8 cellular contexts compared by ENCODE assay signal in the genomic region with DNA sequence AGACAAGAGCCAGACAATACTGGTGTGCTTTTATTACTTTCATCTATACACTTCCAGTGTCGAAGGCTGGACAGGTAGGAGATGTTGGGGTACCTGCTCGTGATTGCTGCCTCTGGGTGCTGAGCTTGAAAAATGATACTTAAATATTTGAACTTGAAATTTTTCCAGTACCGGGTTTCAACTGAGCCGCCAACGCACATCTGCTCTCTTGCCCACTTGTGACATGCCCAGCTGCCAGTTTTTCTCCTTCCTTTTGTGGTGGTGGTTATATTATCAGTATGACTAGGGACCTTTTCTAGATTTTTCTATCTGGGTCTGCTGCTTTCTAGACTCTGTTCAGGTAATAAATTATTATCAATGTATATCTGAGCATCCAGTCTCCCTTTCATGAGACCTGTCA. TPM values are rescaled to one million over a fixed set of nuclear protein-coding genes. Genes with fewer than 3 reads are reported as not detected.
DNase-seq lines count a peak whose midpoint lies in the region; ATAC-seq, FAIRE-seq and TF ChIP-seq lines count a peak whose summit lies in the region.

No MANE protein-coding gene starts in this region.

- TF ChIP-seq CTCF in bronchial epithelial cell (IDR thresholded peaks at IDR 0.05; ENCODE audit: insufficient read depth, low read length, severe bottlenecking) (no peak), osteoblast (IDR thresholded peaks at IDR 0.05; ENCODE audit: extremely low read depth, low read depth, low read length) (no peak), D721Med (IDR thresholded peaks at IDR 0.05; ENCODE audit: insufficient read depth, missing control alignments) (no peak)

- H3K27me3 Mint-ChIP-seq in CD4-positive, alpha-beta memory T cell, result no peaks in the 10 kb centered on the region

- H3K4me1 Mint-ChIP-seq in CD4-positive, alpha-beta memory T cell, result peaks cover 25 to 74% (median 31%) of the 10 kb centered on the region in 4 donors

- H3K9me2 ChIP-seq in Karpas-422 (replicated peaks; ENCODE audit: insufficient read depth, low read length), result no peaks in the 10 kb centered on the region

- no peaks in the 10 kb centered on the region for H3K9me3 ChIP-seq in CD4-positive, alpha-beta memory T cell (ENCODE audit: control insufficient read depth in 1 of 2, low read length in 2 of 2)
- no peaks in the 10 kb centered on the region for H3K9me3 ChIP-seq in Karpas-422 (ENCODE audit: low read length)
- H3K9me3 ChIP-seq in osteoblast (ENCODE audit: low read depth, low read length), result no peaks in the 10 kb centered on the region

- H2AFZ ChIP-seq in Karpas-422 (ENCODE audit: low read length) (no peak overlapping the region), osteoblast (ENCODE audit: low read length) (no peak overlapping the region)

- peaks cover 15 to 65% of the 10 kb centered on the region in 2 donors for H3K36me3 Mint-ChIP-seq in CD4-positive, alpha-beta memory T cell

- FAIRE-seq in bronchial epithelial cell (lab: Jason Lieb, UNC), result no peak
- no peak for FAIRE-seq in D721Med (lab: Jason Lieb, UNC)

- 0 out of 2 replicates have a peak overlapping the region, but pooled peaks have one; percentile 9 for H3K9ac ChIP-seq in Karpas-422 (ENCODE audit: low read length)

- CTCF ChIA-PET in CD4-positive, alpha-beta memory T cell (lab: Charles Lee; ENCODE audit: partially characterized antibody), result interaction anchor here (0.6 to 1.2 kb wide), 3 partner anchors 14 to 179 kb away, joined by 3 to 4 read pairs (median 3); no protein-coding TSS in a partner anchor

- intact Hi-C loops in CD4-positive, alpha-beta memory T cell (cut with micrococcal nuclease), result loop anchor here (10.0 kb wide), 1 partner anchor 421 kb away; a partner anchor contains a TSS

- ATAC-seq in GM21529 (IDR thresholded peaks at IDR 0.05; ENCODE audit: unreplicated experiment), result no peak

- peaks cover 0 to 2% (median 0%) of the 10 kb centered on the region in 8 donors for H3K9me3 Mint-ChIP-seq in CD4-positive, alpha-beta memory T cell

- H3K79me2 ChIP-seq in Karpas-422 (ENCODE audit: low read length) (peaks cover 83% of the 10 kb centered on the region), osteoblast (ENCODE audit: insufficient read depth, low read length) (peaks cover 81% of the 10 kb centered on the region)

- peak overlapping the region; percentile 76 for H3K4me2 ChIP-seq in Karpas-422 (ENCODE audit: low read depth, low read length, poor library complexity, severe bottlenecking)
- peak overlapping the region; percentile 82 for H3K4me2 ChIP-seq in osteoblast (ENCODE audit: insufficient read depth, low read length)

- H3K36me3 ChIP-seq in CD4-positive, alpha-beta memory T cell (ENCODE audit: insufficient read depth, low read length), result peaks cover 5% of the 10 kb centered on the region
- peaks cover 26% of the 10 kb centered on the region; the same call in 1 of the 2 replicates for H3K36me3 ChIP-seq in Karpas-422 (ENCODE audit: insufficient read depth, low read length)
- peaks cover 2% of the 10 kb centered on the region for H3K36me3 ChIP-seq in bronchial epithelial cell (ENCODE audit: control insufficient read depth, insufficient read depth, low read length)
- H3K36me3 ChIP-seq in osteoblast (ENCODE audit: insufficient read depth, low read length), result peaks cover 4% of the 10 kb centered on the region

- DNase-seq in CD4-positive, alpha-beta memory T cell, result peak in 1 of 5 donors; percentile 39
- DNase-seq in Karpas-422 (no peak), bronchial epithelial cell (ENCODE audit: low read depth) (no peak), osteoblast (ENCODE audit: insufficient read length, low spot score, missing footprints) (no peak), cortex of kidney (lab: John Stamatoyannopoulos, UW) (no peak), HCEC 1CT (no peak), D721Med (ENCODE audit: insufficient read length, low spot score) (no peak)

- H3K4me3 ChIP-seq in CD4-positive, alpha-beta memory T cell (ENCODE audit: low read length in 2 of 2), result peak overlapping the region; percentile 47 to 79
- H3K4me3 ChIP-seq in Karpas-422 (ENCODE audit: low read length), result peak overlapping the region; percentile 70; the same call in 1 of the 2 replicates
- H3K4me3 ChIP-seq in bronchial epithelial cell (ENCODE audit: low read depth, low read length), result peak overlapping the region; percentile 7
- peak overlapping the region; percentile 51 for H3K4me3 ChIP-seq in osteoblast (ENCODE audit: insufficient read depth, low read length)

- H3K27ac Mint-ChIP-seq in CD4-positive, alpha-beta memory T cell, result peak overlapping the region; percentile 22 to 97 (median 70)

- H3K27me3 ChIP-seq in CD4-positive, alpha-beta memory T cell (ENCODE audit: insufficient read depth, low read length), result no peaks in the 10 kb centered on the region
- no peaks in the 10 kb centered on the region for H3K27me3 ChIP-seq in Karpas-422 (ENCODE audit: low read length)
- no peaks in the 10 kb centered on the region for H3K27me3 ChIP-seq in bronchial epithelial cell (ENCODE audit: control insufficient read depth, insufficient read depth, low read length)
- H3K27me3 ChIP-seq in osteoblast (ENCODE audit: insufficient read depth, low read length), result peaks cover 3% of the 10 kb centered on the region

- H4K20me1 ChIP-seq in Karpas-422 (ENCODE audit: insufficient read depth, low read depth, low read length) (peaks cover 49% of the 10 kb centered on the region), osteoblast (ENCODE audit: insufficient read depth, low read length) (peaks cover 20% of the 10 kb centered on the region)

- peaks cover 48% of the 10 kb centered on the region for H3K4me1 ChIP-seq in CD4-positive, alpha-beta memory T cell (ENCODE audit: insufficient read depth, low read length)
- H3K4me1 ChIP-seq in Karpas-422 (ENCODE audit: low read length), result peaks cover 68% of the 10 kb centered on the region
- peaks cover 15% of the 10 kb centered on the region for H3K4me1 ChIP-seq in osteoblast (ENCODE audit: insufficient read depth, low read length)

- H3K4me3 Mint-ChIP-seq in CD4-positive, alpha-beta memory T cell, result peak overlapping the region; percentile 73 to 99 (median 92)

- POLR2A ChIA-PET in CD4-positive, alpha-beta memory T cell (lab: Charles Lee; ENCODE audit: partially characterized antibody), result interaction anchor here (6.3 to 9.2 kb wide), 2 partner anchors 10 to 170 kb away, joined by 66 to 163 read pairs; a partner anchor contains a TSS

- peak overlapping the region; percentile 49 for H3K27ac ChIP-seq in CD4-positive, alpha-beta memory T cell (ENCODE audit: low read depth, low read length)
- H3K27ac ChIP-seq in Karpas-422 (ENCODE audit: low read length) (no peak overlapping the region), osteoblast (ENCODE audit: low read depth, low read length) (no peak overlapping the region)

RNA-seq across cellular contexts. Expression of a gene that starts 3.4 kb away (rescaled TPM):
- total RNA-seq in CD4-positive, alpha-beta memory T cell, result 100 to 1,000 TPM; 515 to 525 TPM
- polyA plus RNA-seq in CD4-positive, alpha-beta memory T cell, result 10 to 100 TPM; 18.3 to 39.0 TPM
- total RNA-seq in Karpas-422 (2014; rRNA removed; shearing (Covaris generic); ENCODE audit: low replicate concordance), result 314 and 469 TPM in 2 replicates
- total RNA-seq in bronchial epithelial cell (77.7 and 104 TPM in 2 replicates), osteoblast (200 and 215 TPM in 2 replicates)

RNA-seq across cellular contexts. Expression of a gene that starts 42.0 kb away (rescaled TPM):
- total RNA-seq in CD4-positive, alpha-beta memory T cell, result 10 to 100 TPM; 10.2 to 11.4 TPM
- polyA plus RNA-seq in CD4-positive, alpha-beta memory T cell, result under 1 TPM in 1 of 2 donors, not detected in 1; 0.40 TPM
- 5.4 and 6.2 TPM in 2 replicates for total RNA-seq in Karpas-422 (2014; rRNA removed; shearing (Covaris generic); ENCODE audit: low replicate concordance)
- total RNA-seq in bronchial epithelial cell, result 1.6 and 1.7 TPM in 2 replicates
- 4.3 and 4.4 TPM in 2 replicates for total RNA-seq in osteoblast

Comparison
In these comparisons a context has a peak if more than half of its experiments do, and no peak if none do; other contexts are left out.
1. H3K4me3 ChIP-seq: peak in every context shown above with its lines; median percentile 70 in Karpas-422; 63 in CD4-positive, alpha-beta memory T cell; 51 in osteoblast; 7 in bronchial epithelial cell.